Comparison of ENCODE assay signal across 17 cellular contexts in the genomic region with DNA sequence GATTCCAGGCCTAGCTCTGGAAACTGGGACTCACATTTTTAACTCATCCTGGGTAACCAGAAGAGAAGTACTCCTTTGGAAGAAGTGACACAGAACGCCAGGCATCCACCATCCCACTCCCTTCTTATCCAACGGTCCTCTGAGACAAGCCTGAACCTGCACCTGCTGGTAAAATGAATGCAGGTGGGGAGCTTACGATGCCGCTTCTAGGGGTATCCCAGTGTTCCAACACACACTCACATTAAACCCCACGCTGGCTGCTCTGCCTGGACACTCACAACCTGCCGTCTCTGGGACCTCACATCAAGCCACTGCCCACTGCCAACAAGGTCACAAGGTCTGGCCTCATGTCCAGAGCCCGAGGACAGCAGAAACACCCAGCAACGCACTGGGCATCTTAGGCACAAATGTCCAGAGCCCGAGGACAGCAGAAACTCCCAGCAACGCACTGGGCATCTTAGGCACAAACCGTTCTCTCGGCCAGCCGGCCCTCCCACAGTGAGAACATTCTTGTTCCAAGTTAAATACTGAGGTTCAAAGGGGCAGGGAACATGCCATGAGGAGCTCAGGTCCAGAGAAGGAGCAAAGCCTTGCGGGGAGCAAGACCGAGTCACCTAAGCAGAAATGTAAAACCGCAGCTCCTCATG. TPM values are rescaled to one million over a fixed set of nuclear protein-coding genes. Genes with fewer than 3 reads are reported as not detected.
DNase-seq lines count a peak whose midpoint lies in the region; ATAC-seq and TF ChIP-seq lines count a peak whose summit lies in the region.
"Had no signal": no experiment of that assay in that cellular context is flagged by ENCODE, and none has a peak within 500 bp of the region (broad histone marks: within the 10 kb centered on the region; RNA-seq: fewer than 3 reads in every experiment).

No MANE protein-coding gene starts in this region.

- peak overlapping the region; percentile 63 for H3K27ac Mint-ChIP-seq in activated naive CD4-positive, alpha-beta T cell treated with anti-CD3 and anti-CD28 coated beads for 36 hours
- H3K27ac Mint-ChIP-seq in dendritic cell treated with granulocyte-macrophage colony-stimulating factor and Interleukin-4, amounts not matched to agents 40 ng/mL and 50 ng/mL, for 4 days, result peak overlapping the region; percentile 84

- H3K9me2 ChIP-seq in hepatocyte (replicated peaks; ENCODE audit: insufficient read depth), result no peaks in the 10 kb centered on the region

- peaks cover 21% of the 10 kb centered on the region for H3K4me1 Mint-ChIP-seq in activated naive CD4-positive, alpha-beta T cell treated with anti-CD3 and anti-CD28 coated beads for 36 hours (ENCODE audit: low read depth)
- H3K4me1 Mint-ChIP-seq in dendritic cell treated with granulocyte-macrophage colony-stimulating factor and Interleukin-4, amounts not matched to agents 40 ng/mL and 50 ng/mL, for 4 days (ENCODE audit: low read depth), result peaks cover 84% of the 10 kb centered on the region

- CTCF ChIA-PET in activated naive CD4-positive, alpha-beta T cell treated with anti-CD3 and anti-CD28 coated beads for 36 hours (lab: Charles Lee), result no interaction called here

- peaks cover 13% of the 10 kb centered on the region for H3K9me3 Mint-ChIP-seq in activated naive CD4-positive, alpha-beta T cell treated with anti-CD3 and anti-CD28 coated beads for 36 hours
- no peaks in the 10 kb centered on the region for H3K9me3 Mint-ChIP-seq in dendritic cell treated with granulocyte-macrophage colony-stimulating factor and Interleukin-4, amounts not matched to agents 40 ng/mL and 50 ng/mL, for 4 days
- H3K9me3 Mint-ChIP-seq: CD8-positive, alpha-beta T cell had no signal

- DNase-seq in activated naive CD4-positive, alpha-beta T cell treated with anti-CD3 and anti-CD28 coated beads for 36 hours, result no peak
- DNase-seq in activated naive CD4-positive, alpha-beta T cell treated with anti-CD3 and anti-CD28 coated beads, Interleukin-2, amount 50 U/mL, for 16 hours, result no peak
- peak; percentile 10 for DNase-seq in omental fat pad (ENCODE audit: low spot score)
- peak; percentile 37 for DNase-seq in ureter (ENCODE audit: low spot score)
- DNase-seq in GM19240 (ENCODE audit: insufficient read length, low spot score), result no peak
- no peak for DNase-seq in hepatocyte (ENCODE audit: low spot score)
- DNase-seq: ACHN; activated CD4-positive, alpha-beta T cell treated with anti-CD3 and anti-CD28 coated beads, Interleukin-2, amount 10 ng/mL, durations not matched to agents 7 days and 5 days; NCI-H2081 treated with DMSO at 0.1 percent for 48 hours; NCI-H69; T1000; trophoblast cell had no signal

- H4K20me1 ChIP-seq in hepatocyte (ENCODE audit: insufficient read depth, poor library complexity, severe bottlenecking), result peaks cover 22% of the 10 kb centered on the region

- H3K79me2 ChIP-seq in hepatocyte, result peaks cover 79% of the 10 kb centered on the region

- H3K36me3 Mint-ChIP-seq in activated naive CD4-positive, alpha-beta T cell treated with anti-CD3 and anti-CD28 coated beads for 36 hours (ENCODE audit: low read depth), result peaks cover 51% of the 10 kb centered on the region
- peaks cover 100% of the 10 kb centered on the region for H3K36me3 Mint-ChIP-seq in dendritic cell treated with granulocyte-macrophage colony-stimulating factor and Interleukin-4, amounts not matched to agents 40 ng/mL and 50 ng/mL, for 4 days (ENCODE audit: low read depth)

- H3K4me3 ChIP-seq in hepatocyte, result no peak overlapping the region
- H3K4me3 ChIP-seq: K562 had no signal

- H3K36me3 ChIP-seq in hepatocyte (replicated peaks; ENCODE audit: insufficient read depth, low read depth), result no peaks in the 10 kb centered on the region

- WGBS in hepatocyte (ENCODE audit: low lambda C conversion rate, missing lambda C conversion rate), result 92% methylated on average over 16 of the region's 16 CpGs

- intact Hi-C loops in activated naive CD4-positive, alpha-beta T cell treated with anti-CD3 and anti-CD28 coated beads for 36 hours (cut with micrococcal nuclease), result no loop called here
- intact Hi-C loops in dendritic cell treated with granulocyte-macrophage colony-stimulating factor and Interleukin-4, amounts not matched to agents 40 ng/mL and 50 ng/mL, for 4 days (cut with micrococcal nuclease), result no loop called here

- no peaks in the 10 kb centered on the region for H3K9me3 ChIP-seq in hepatocyte (ENCODE audit: low read depth)

- H3K4me2 ChIP-seq in hepatocyte, result no peak overlapping the region

- ATAC-seq in omental fat pad (ENCODE audit: low FRiP score), result no peak
- ATAC-seq in GM21526 (IDR thresholded peaks at IDR 0.05; ENCODE audit: low FRiP score, unreplicated experiment), result no peak
- ATAC-seq: CD8-positive, alpha-beta T cell; K562 had no signal

- no peaks in the 10 kb centered on the region for H3K27me3 Mint-ChIP-seq in activated naive CD4-positive, alpha-beta T cell treated with anti-CD3 and anti-CD28 coated beads for 36 hours (ENCODE audit: low read depth)
- no peaks in the 10 kb centered on the region for H3K27me3 Mint-ChIP-seq in dendritic cell treated with granulocyte-macrophage colony-stimulating factor and Interleukin-4, amounts not matched to agents 40 ng/mL and 50 ng/mL, for 4 days
- H3K27me3 Mint-ChIP-seq: activated CD4-positive, alpha-beta T cell treated with anti-CD3 and anti-CD28 coated beads, Interleukin-2, amount 10 ng/mL, durations not matched to agents 7 days and 5 days had no signal

- no peak overlapping the region for H3K4me3 Mint-ChIP-seq in activated naive CD4-positive, alpha-beta T cell treated with anti-CD3 and anti-CD28 coated beads for 36 hours
- no peak overlapping the region for H3K4me3 Mint-ChIP-seq in dendritic cell treated with granulocyte-macrophage colony-stimulating factor and Interleukin-4, amounts not matched to agents 40 ng/mL and 50 ng/mL, for 4 days
- H3K4me3 Mint-ChIP-seq: activated CD4-positive, alpha-beta T cell treated with anti-CD3 and anti-CD28 coated beads, Interleukin-2, amount 10 ng/mL, durations not matched to agents 7 days and 5 days; CD8-positive, alpha-beta T cell had no signal

- no peak overlapping the region for H2AFZ ChIP-seq in hepatocyte

- no peak overlapping the region for H3K27ac ChIP-seq in hepatocyte
- H3K27ac ChIP-seq: HL-60 had no signal

- H3K27me3 ChIP-seq in hepatocyte, result no peaks in the 10 kb centered on the region

- no peak for TF ChIP-seq CTCF in omental fat pad (IDR thresholded peaks at IDR 0.05)
- TF ChIP-seq CTCF in hepatocyte (IDR thresholded peaks at IDR 0.05; ENCODE audit: poor library complexity), result no peak

- H3K4me1 ChIP-seq in hepatocyte (ENCODE audit: insufficient read depth), result peaks cover 14% of the 10 kb centered on the region

RNA-seq across cellular contexts. Expression of a gene that starts 9.9 kb away (rescaled TPM):
- total RNA-seq in activated naive CD4-positive, alpha-beta T cell treated with anti-CD3 and anti-CD28 coated beads for 36 hours, result 10 to 100 TPM; 26.0 to 26.8 TPM
- total RNA-seq in omental fat pad (100 to 1,000 TPM in 2 of 4 donors, 10 to 100 TPM in 2; 69.4 to 176 (median 103) TPM), ureter (37.4 TPM), hepatocyte (23.4 and 31.1 TPM in 2 replicates)
- 36.5 and 36.9 TPM in 2 replicates for polyA plus RNA-seq in hepatocyte

RNA-seq across cellular contexts. Expression of a gene that starts 22.8 kb away (rescaled TPM):
- total RNA-seq in activated naive CD4-positive, alpha-beta T cell treated with anti-CD3 and anti-CD28 coated beads for 36 hours, result 10 to 100 TPM; 14.2 to 14.8 TPM
- total RNA-seq in omental fat pad (10 to 100 TPM; 13.2 to 20.1 (median 17.3) TPM), ureter (29.5 TPM), hepatocyte (55.2 and 58.7 TPM in 2 replicates)
- polyA plus RNA-seq in hepatocyte, result 81.9 and 82.0 TPM in 2 replicates
- total RNA-seq: K562 had no signal

RNA-seq across cellular contexts. Expression of a gene that starts 46.8 kb away (rescaled TPM):
- 100 to 1,000 TPM; 185 to 186 TPM for total RNA-seq in activated naive CD4-positive, alpha-beta T cell treated with anti-CD3 and anti-CD28 coated beads for 36 hours
- total RNA-seq in omental fat pad (10 to 100 TPM; 18.0 to 47.6 (median 33.6) TPM), ureter (82.1 TPM), hepatocyte (54.2 and 71.9 TPM in 2 replicates)
- 227 and 254 TPM in 2 replicates for polyA plus RNA-seq in hepatocyte

Comparison
In these comparisons a context has a peak if more than half of its experiments do, and no peak if none do; other contexts are left out.
1. DNase-seq: peak in omental fat pad (single experiment) and ureter (single experiment); none in activated naive CD4-positive, alpha-beta T cell treated with anti-CD3 and anti-CD28 coated beads for 36 hours (single experiment), activated naive CD4-positive, alpha-beta T cell treated with anti-CD3 and anti-CD28 coated beads, Interleukin-2, amount 50 U/mL, for 16 hours (single experiment), GM19240 (single experiment) and hepatocyte (single experiment).